ENCODE assay signal across 10 cellular contexts in the genomic region with DNA sequence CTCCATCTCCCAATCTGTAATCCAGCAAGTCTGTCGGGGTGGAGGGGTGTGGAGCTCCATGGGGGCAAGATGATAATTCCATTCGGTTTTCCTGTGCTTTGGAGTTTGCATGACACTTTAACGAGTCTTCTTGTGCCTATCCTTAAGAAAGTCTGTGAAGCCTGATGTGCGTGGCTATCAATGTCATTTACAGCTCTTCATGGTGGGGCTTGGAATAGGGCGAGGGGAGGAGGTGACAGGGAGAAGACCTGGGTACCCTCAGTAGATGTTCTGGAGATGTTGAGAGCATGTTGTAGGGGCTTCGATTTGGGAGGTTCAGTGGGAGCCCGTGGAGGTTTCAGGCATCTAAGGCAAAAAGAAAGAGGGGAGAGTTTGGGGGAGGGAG. TPM values are rescaled to one million over a fixed set of nuclear protein-coding genes. Genes with fewer than 3 reads are reported as not detected.
DNase-seq lines count a peak whose midpoint lies in the region; ATAC-seq and TF ChIP-seq lines count a peak whose summit lies in the region.
"Had no signal": no experiment of that assay in that cellular context is flagged by ENCODE, and none has a peak within 500 bp of the region (broad histone marks: within the 10 kb centered on the region; RNA-seq: fewer than 3 reads in every experiment).

No MANE protein-coding gene starts in this region.

- no peaks in the 10 kb centered on the region for H3K9me3 ChIP-seq in CD8-positive, alpha-beta T cell (ENCODE audit: low read length)
- no peaks in the 10 kb centered on the region for H3K9me3 ChIP-seq in right atrium auricular region

- peak overlapping the region; percentile 71 for H3K4me3 Mint-ChIP-seq in CD8-positive, alpha-beta T cell
- H3K4me3 Mint-ChIP-seq in activated CD8-positive, alpha-beta T cell treated with anti-CD3 and anti-CD28 coated beads, Interleukin-2, amount 10 ng/mL, durations not matched to agents 7 days and 5 days: peak overlapping the region; percentile 16

- TF ChIP-seq CTCF in CD8-positive, alpha-beta T cell (IDR thresholded peaks at IDR 0.05): no peak
- TF ChIP-seq CTCF in right atrium auricular region (IDR thresholded peaks at IDR 0.05): no peak

- intact Hi-C loops in CD8-positive, alpha-beta T cell (cut with DNase I, micrococcal nuclease): loop anchor here (1.0 to 10.0 kb wide), 5 partner anchors 12 to 698 kb away; partner anchors contain the start of genes ARCN1 (in 1 of the 2) and UPK2 (in 1 of the 2)

- peak overlapping the region; percentile 85 for H3K27ac Mint-ChIP-seq in CD8-positive, alpha-beta T cell
- H3K27ac Mint-ChIP-seq in activated CD8-positive, alpha-beta T cell treated with anti-CD3 and anti-CD28 coated beads, Interleukin-2, amount 10 ng/mL, durations not matched to agents 7 days and 5 days: no peak overlapping the region

- H3K27me3 Mint-ChIP-seq in CD8-positive, alpha-beta T cell (ENCODE audit: low read depth): no peaks in the 10 kb centered on the region
- H3K27me3 Mint-ChIP-seq in activated CD8-positive, alpha-beta T cell treated with anti-CD3 and anti-CD28 coated beads, Interleukin-2, amount 10 ng/mL, durations not matched to agents 7 days and 5 days (ENCODE audit: low read depth): peaks cover 23% of the 10 kb centered on the region

- H3K36me3 ChIP-seq in CD8-positive, alpha-beta T cell (ENCODE audit: insufficient read depth, low read length): peaks cover 4% of the 10 kb centered on the region
- H3K36me3 ChIP-seq in right atrium auricular region (peaks cover 4% of the 10 kb centered on the region), rectal smooth muscle tissue (ENCODE audit: control insufficient read depth, insufficient read depth, low read length) (peaks cover 4% of the 10 kb centered on the region)

- no peak overlapping the region for H3K4me3 ChIP-seq in CD8-positive, alpha-beta T cell (ENCODE audit: low read depth, low read length)
- H3K4me3 ChIP-seq in right atrium auricular region (peak overlapping the region in 1 of 2 donors; percentile 72), rectal smooth muscle tissue (ENCODE audit: low read length) (no peak overlapping the region)

- no peak for ATAC-seq in CD8-positive, alpha-beta T cell
- no peak for ATAC-seq in activated CD8-positive, alpha-beta T cell treated with anti-CD3 and anti-CD28 coated beads, Interleukin-2, amount 10 ng/mL, durations not matched to agents 7 days and 5 days
- no peak for ATAC-seq in GM19463 (IDR thresholded peaks at IDR 0.05; ENCODE audit: unreplicated experiment)
- ATAC-seq in HG02885 (IDR thresholded peaks at IDR 0.05; ENCODE audit: poor library complexity, unreplicated experiment): no peak

- no peak overlapping the region for H3K9ac ChIP-seq in rectal smooth muscle tissue (ENCODE audit: low read length)

- POLR2A ChIA-PET in CD8-positive, alpha-beta T cell (lab: Charles Lee): interaction anchor here (0.8 to 2.9 kb wide), 3 partner anchors 10 to 34 kb away, joined by 3 to 13 read pairs (median 4); partner anchors contain the start of gene ARCN1
- POLR2A ChIA-PET in activated CD8-positive, alpha-beta T cell treated with anti-CD3 and anti-CD28 coated beads, Interleukin-2, amount 10 ng/mL, durations not matched to agents 7 days and 5 days (lab: Charles Lee): no interaction called here

- peaks cover 25% of the 10 kb centered on the region for H3K4me1 Mint-ChIP-seq in CD8-positive, alpha-beta T cell (ENCODE audit: low read depth)
- peaks cover 26% of the 10 kb centered on the region for H3K4me1 Mint-ChIP-seq in activated CD8-positive, alpha-beta T cell treated with anti-CD3 and anti-CD28 coated beads, Interleukin-2, amount 10 ng/mL, durations not matched to agents 7 days and 5 days (ENCODE audit: low read depth)

- H3K4me1 ChIP-seq in CD8-positive, alpha-beta T cell (ENCODE audit: insufficient read depth, low read length): peaks cover 28% of the 10 kb centered on the region
- H3K4me1 ChIP-seq in right atrium auricular region (peaks cover 0 to 77% of the 10 kb centered on the region in 2 donors), rectal smooth muscle tissue (ENCODE audit: control insufficient read depth, insufficient read depth, low read length) (peaks cover 25% of the 10 kb centered on the region)

- H3K9me3 Mint-ChIP-seq in CD8-positive, alpha-beta T cell: no peaks in the 10 kb centered on the region
- no peaks in the 10 kb centered on the region for H3K9me3 Mint-ChIP-seq in activated CD8-positive, alpha-beta T cell treated with anti-CD3 and anti-CD28 coated beads, Interleukin-2, amount 10 ng/mL, durations not matched to agents 7 days and 5 days (ENCODE audit: insufficient read depth)

- H3K27me3 ChIP-seq in CD8-positive, alpha-beta T cell (ENCODE audit: insufficient read depth, low read length): no peaks in the 10 kb centered on the region
- H3K27me3 ChIP-seq in right atrium auricular region (no peaks in the 10 kb centered on the region), rectal smooth muscle tissue (ENCODE audit: control insufficient read depth, insufficient read depth, low read length) (peaks cover 6% of the 10 kb centered on the region)

- H3K27ac ChIP-seq in CD8-positive, alpha-beta T cell (ENCODE audit: low read depth, low read length): no peak overlapping the region
- H3K27ac ChIP-seq in right atrium auricular region (peak overlapping the region; percentile 78 to 90), rectal smooth muscle tissue (ENCODE audit: low read depth, low read length) (peak overlapping the region; percentile 75)

- CTCF ChIA-PET in CD8-positive, alpha-beta T cell (lab: Charles Lee): interaction anchor here (0.9 to 8.0 kb wide), 4 partner anchors 14 to 247 kb away, joined by 3 to 78 read pairs (median 4); partner anchors contain the start of gene UBE4A
- CTCF ChIA-PET in activated CD8-positive, alpha-beta T cell treated with anti-CD3 and anti-CD28 coated beads, Interleukin-2, amount 10 ng/mL, durations not matched to agents 7 days and 5 days (lab: Charles Lee): interaction anchor here (1.7 to 12.2 kb wide), 3 partner anchors 12 to 83 kb away, joined by 6 to 168 read pairs (median 10); no protein-coding TSS in a partner anchor

- H3K36me3 Mint-ChIP-seq in CD8-positive, alpha-beta T cell: peaks cover 10% of the 10 kb centered on the region
- H3K36me3 Mint-ChIP-seq in activated CD8-positive, alpha-beta T cell treated with anti-CD3 and anti-CD28 coated beads, Interleukin-2, amount 10 ng/mL, durations not matched to agents 7 days and 5 days (ENCODE audit: low read depth): peaks cover 10% of the 10 kb centered on the region

- DNase-seq in CD8-positive, alpha-beta T cell: no peak
- no peak for DNase-seq in activated CD8-positive, alpha-beta T cell treated with anti-CD3 and anti-CD28 coated beads, Interleukin-2, amount 10 ng/mL, durations not matched to agents 7 days and 5 days
- DNase-seq in right atrium auricular region (ENCODE audit: low spot score): peak; percentile 28
- no peak for DNase-seq in cortex of kidney (lab: John Stamatoyannopoulos, UW)
- DNase-seq in retina: no peak
- DNase-seq: erythroblast, NCI-H2107 had no signal

RNA-seq across cellular contexts. Expression of gene PHLDB1, which starts 0.6 kb away (rescaled TPM):
- 1 to 10 TPM; 4.3 to 5.9 TPM for total RNA-seq in CD8-positive, alpha-beta T cell
- total RNA-seq in activated CD8-positive, alpha-beta T cell treated with anti-CD3 and anti-CD28 coated beads, Interleukin-2, amount 10 ng/mL, durations not matched to agents 7 days and 5 days: under 1 TPM; 0.63 to 0.76 TPM
- 100 to 1,000 TPM; 102 to 105 TPM for total RNA-seq in right atrium auricular region

RNA-seq across cellular contexts. Expression of gene ARCN1, which starts 34.6 kb away (rescaled TPM):
- 10 to 100 TPM; 77.8 to 81.2 TPM for total RNA-seq in CD8-positive, alpha-beta T cell
- 100 to 1,000 TPM; 106 to 109 TPM for total RNA-seq in activated CD8-positive, alpha-beta T cell treated with anti-CD3 and anti-CD28 coated beads, Interleukin-2, amount 10 ng/mL, durations not matched to agents 7 days and 5 days
- total RNA-seq in right atrium auricular region: 100 to 1,000 TPM; 103 to 111 TPM

RNA-seq across cellular contexts. Expression of gene IFT46, which starts 41.1 kb away (rescaled TPM):
- 1 to 10 TPM; 4.8 to 5.6 TPM for total RNA-seq in CD8-positive, alpha-beta T cell
- 10 to 100 TPM; 12.0 to 12.3 TPM for total RNA-seq in activated CD8-positive, alpha-beta T cell treated with anti-CD3 and anti-CD28 coated beads, Interleukin-2, amount 10 ng/mL, durations not matched to agents 7 days and 5 days
- 10 to 100 TPM; 19.3 to 26.1 TPM for total RNA-seq in right atrium auricular region

Comparison
In these comparisons a context has a peak if more than half of its experiments do, and no peak if none do; other contexts are left out.
1. RNA of gene PHLDB1, which starts 0.6 kb away (total RNA-seq): 102 to 105 TPM in right atrium auricular region; 4.3 to 5.9 TPM in CD8-positive, alpha-beta T cell and 0.63 to 0.76 TPM in activated CD8-positive, alpha-beta T cell treated with anti-CD3 and anti-CD28 coated beads, Interleukin-2, amount 10 ng/mL, durations not matched to agents 7 days and 5 days; every median in the first group is over 10 times any median in the second.